15 cellular contexts compared by ENCODE assay signal in genomic region chr14:76995279-76996035, GRCh38. TPM values are rescaled to one million over a fixed set of nuclear protein-coding genes. Genes with fewer than 3 reads are reported as not detected.
DNase-seq lines count a peak whose midpoint lies in the region; ATAC-seq and TF ChIP-seq lines count a peak whose summit lies in the region.
"Had no signal": no experiment of that assay in that cellular context is flagged by ENCODE, and none has a peak within 500 bp of the region (broad histone marks: within the 10 kb centered on the region; RNA-seq: fewer than 3 reads in every experiment).

No MANE protein-coding gene starts in this region.

- no peak overlapping the region for H3K4me3 Mint-ChIP-seq in activated T-cell treated with anti-CD3 and anti-CD28 coated beads, Interleukin-2, amount 50 U/mL, for 24 hours
- no peak overlapping the region for H3K4me3 Mint-ChIP-seq in activated T-helper 17 cell treated with anti-CD3 and anti-CD28 coated beads, Interleukin-2, amount 50 U/mL, for 72 hours
- H3K4me3 Mint-ChIP-seq in nephron: no peak overlapping the region
- peak overlapping the region in 1 of 2 donors; percentile 18 for H3K4me3 Mint-ChIP-seq in stimulated activated naive CD8-positive, alpha-beta T cell treated with anti-CD3 and anti-CD28 coated beads, Interleukin-15, amount 100 ng/mL, for 72 hours
- H3K4me3 Mint-ChIP-seq: B cell, HFFc6 had no signal

- peaks cover 25% of the 10 kb centered on the region for H3K4me1 Mint-ChIP-seq in activated T-cell treated with anti-CD3 and anti-CD28 coated beads, Interleukin-2, amount 50 U/mL, for 24 hours (ENCODE audit: low read depth)
- peaks cover 6% of the 10 kb centered on the region for H3K4me1 Mint-ChIP-seq in activated T-helper 17 cell treated with anti-CD3 and anti-CD28 coated beads, Interleukin-2, amount 50 U/mL, for 72 hours
- peaks cover 40% of the 10 kb centered on the region for H3K4me1 Mint-ChIP-seq in nephron
- peaks cover 40% of the 10 kb centered on the region for H3K4me1 Mint-ChIP-seq in stimulated activated naive CD8-positive, alpha-beta T cell treated with anti-CD3 and anti-CD28 coated beads, Interleukin-15, amount 100 ng/mL, for 72 hours

- no peak overlapping the region for H3K27ac ChIP-seq in ascending aorta
- no peak overlapping the region for H3K27ac ChIP-seq in left ventricle myocardium inferior (replicated peaks)
- H3K27ac ChIP-seq: SJSA1 had no signal

- no peaks in the 10 kb centered on the region for H3K27me3 ChIP-seq in ascending aorta
- H3K27me3 ChIP-seq in left ventricle myocardium inferior (ENCODE audit: low read depth): no peaks in the 10 kb centered on the region
- H3K27me3 ChIP-seq: SJSA1 had no signal

- H3K9me3 Mint-ChIP-seq in activated T-cell treated with anti-CD3 and anti-CD28 coated beads, Interleukin-2, amount 50 U/mL, for 24 hours: no peaks in the 10 kb centered on the region
- no peaks in the 10 kb centered on the region for H3K9me3 Mint-ChIP-seq in activated T-helper 17 cell treated with anti-CD3 and anti-CD28 coated beads, Interleukin-2, amount 50 U/mL, for 72 hours
- no peaks in the 10 kb centered on the region for H3K9me3 Mint-ChIP-seq in nephron
- no peaks in the 10 kb centered on the region for H3K9me3 Mint-ChIP-seq in stimulated activated naive CD8-positive, alpha-beta T cell treated with anti-CD3 and anti-CD28 coated beads, Interleukin-15, amount 100 ng/mL, for 72 hours
- H3K9me3 Mint-ChIP-seq: HFFc6 had no signal

- DNase-seq in activated T-cell treated with anti-CD3 and anti-CD28 coated beads, Interleukin-2, amount 50 U/mL, for 24 hours: no peak
- no peak for DNase-seq in activated T-cell treated with anti-CD3 and anti-CD28 coated beads, Interleukin-2, amount 50 U/mL, for 1 hour
- DNase-seq in stimulated activated naive CD8-positive, alpha-beta T cell treated with anti-CD3 and anti-CD28 coated beads, Interleukin-15, amount 100 ng/mL, for 72 hours: no peak
- no peak for DNase-seq in ascending aorta (ENCODE audit: low spot score in 2 of 2)
- DNase-seq in left ventricle myocardium inferior: no peak
- DNase-seq: activated effector memory CD4-positive, alpha-beta T cell treated with Interleukin-2 at 50 U/mL for 16 hours; central memory CD4-positive, alpha-beta T cell; HFFc6; NCI-H1048; NK-92 treated with Interleukin-12 subunit alpha and Interleukin-12 subunit beta, amount 100 ng/mL, for 24 hours had no signal

- no peaks in the 10 kb centered on the region for H3K36me3 Mint-ChIP-seq in activated T-cell treated with anti-CD3 and anti-CD28 coated beads, Interleukin-2, amount 50 U/mL, for 24 hours (ENCODE audit: low read depth)
- H3K36me3 Mint-ChIP-seq in activated T-helper 17 cell treated with anti-CD3 and anti-CD28 coated beads, Interleukin-2, amount 50 U/mL, for 72 hours (ENCODE audit: low read depth): no peaks in the 10 kb centered on the region
- H3K36me3 Mint-ChIP-seq in nephron (ENCODE audit: low read depth): no peaks in the 10 kb centered on the region

- H3K4me1 ChIP-seq in ascending aorta (peaks cover 3 to 7% of the 10 kb centered on the region in 2 donors), left ventricle myocardium inferior (peaks cover 6% of the 10 kb centered on the region)
- H3K4me1 ChIP-seq: SJSA1 had no signal

- no peak overlapping the region for H3K4me3 ChIP-seq in ascending aorta
- no peak overlapping the region for H3K4me3 ChIP-seq in left ventricle myocardium inferior
- H3K4me3 ChIP-seq: SJSA1 had no signal

- H3K36me3 ChIP-seq in ascending aorta: no peaks in the 10 kb centered on the region
- no peaks in the 10 kb centered on the region for H3K36me3 ChIP-seq in left ventricle myocardium inferior
- H3K36me3 ChIP-seq: SJSA1 had no signal

- H3K27ac Mint-ChIP-seq in activated T-cell treated with anti-CD3 and anti-CD28 coated beads, Interleukin-2, amount 50 U/mL, for 24 hours: peak overlapping the region; percentile 8
- peak overlapping the region; percentile 9 for H3K27ac Mint-ChIP-seq in activated T-helper 17 cell treated with anti-CD3 and anti-CD28 coated beads, Interleukin-2, amount 50 U/mL, for 72 hours
- H3K27ac Mint-ChIP-seq in nephron: peak overlapping the region; percentile 68 to 94 (median 87)
- peak overlapping the region in 1 of 2 donors; percentile 91 for H3K27ac Mint-ChIP-seq in stimulated activated naive CD8-positive, alpha-beta T cell treated with anti-CD3 and anti-CD28 coated beads, Interleukin-15, amount 100 ng/mL, for 72 hours
- H3K27ac Mint-ChIP-seq: B cell, HFFc6 had no signal

- no peak for TF ChIP-seq CTCF in nephron (IDR thresholded peaks at IDR 0.05; ENCODE audit: unreplicated experiment in 3 of 3)
- no peak for TF ChIP-seq CTCF in ascending aorta (IDR thresholded peaks at IDR 0.05)
- TF ChIP-seq CTCF in left ventricle myocardium inferior (IDR thresholded peaks at IDR 0.05; ENCODE audit: borderline replicate concordance): no peak

- H3K27me3 Mint-ChIP-seq in activated T-cell treated with anti-CD3 and anti-CD28 coated beads, Interleukin-2, amount 50 U/mL, for 24 hours: no peaks in the 10 kb centered on the region
- H3K27me3 Mint-ChIP-seq in activated T-helper 17 cell treated with anti-CD3 and anti-CD28 coated beads, Interleukin-2, amount 50 U/mL, for 72 hours: no peaks in the 10 kb centered on the region
- H3K27me3 Mint-ChIP-seq in nephron (ENCODE audit: low read depth): peaks cover 6% of the 10 kb centered on the region
- H3K27me3 Mint-ChIP-seq in stimulated activated naive CD8-positive, alpha-beta T cell treated with anti-CD3 and anti-CD28 coated beads, Interleukin-15, amount 100 ng/mL, for 72 hours: peaks cover 13% of the 10 kb centered on the region
- H3K27me3 Mint-ChIP-seq: B cell had no signal

- peak; percentile 66 for ATAC-seq in activated T-helper 17 cell treated with anti-CD3 and anti-CD28 coated beads, Interleukin-2, amount 50 U/mL, for 72 hours (replicated peaks)
- peak; percentile 69 for ATAC-seq in stimulated activated naive CD8-positive, alpha-beta T cell treated with anti-CD3 and anti-CD28 coated beads, Interleukin-15, amount 100 ng/mL, for 72 hours
- ATAC-seq in GM19467 (IDR thresholded peaks at IDR 0.05; ENCODE audit: unreplicated experiment): no peak

- H3K9me3 ChIP-seq in ascending aorta: no peaks in the 10 kb centered on the region
- no peaks in the 10 kb centered on the region for H3K9me3 ChIP-seq in left ventricle myocardium inferior (replicated peaks)
- H3K9me3 ChIP-seq: SJSA1 had no signal

- intact Hi-C loops in ascending aorta (cut with DNase I) (no loop called here), left ventricle myocardium inferior (cut with micrococcal nuclease) (no loop called here)

RNA-seq across cellular contexts. Expression of gene IRF2BPL, which starts 33.1 kb away (rescaled TPM):
- 10 to 100 TPM; 14.2 to 25.5 TPM for total RNA-seq in activated T-helper 17 cell treated with anti-CD3 and anti-CD28 coated beads, Interleukin-2, amount 50 U/mL, for 72 hours
- total RNA-seq in ascending aorta (68.1 TPM), left ventricle myocardium inferior (35.5 TPM)
